Comparison of ENCODE assay signal across 8 cellular contexts in genomic region chr15:43749690-43750345, GRCh38. TPM values are rescaled to one million over a fixed set of nuclear protein-coding genes. Genes with fewer than 3 reads are reported as not detected.
DNase-seq lines count a peak whose midpoint lies in the region; ATAC-seq and TF ChIP-seq lines count a peak whose summit lies in the region.
"Had no signal": no experiment of that assay in that cellular context is flagged by ENCODE, and none has a peak within 500 bp of the region (broad histone marks: within the 10 kb centered on the region; RNA-seq: fewer than 3 reads in every experiment).

No MANE protein-coding gene starts in this region.

- 0 out of 2 replicates have a peak, but pooled peaks cover 2% of the 10 kb centered on the region for H3K4me1 ChIP-seq in HUES64 (ENCODE audit: insufficient read depth, low read length)
- H3K4me1 ChIP-seq in adipocyte (ENCODE audit: control insufficient read depth, insufficient read depth, low read length) = peaks cover 20% of the 10 kb centered on the region
- H3K4me1 ChIP-seq in gastrocnemius medialis = peaks cover 20 to 26% of the 10 kb centered on the region in 2 donors
- H3K4me1 ChIP-seq in esophagus muscularis mucosa = peaks cover 39 to 69% (median 61%) of the 10 kb centered on the region in 4 donors

- DNase-seq in adipocyte (ENCODE audit: low read depth) (no peak), gastrocnemius medialis (no peak), brain microvascular endothelial cell (no peak), esophagus muscularis mucosa (ENCODE audit: extremely low spot score) (no peak)
- DNase-seq: pancreas had no signal

- in situ Hi-C loops in gastrocnemius medialis (cut with MboI; ENCODE audit: low sequenced_read_pairs in 4 of 4) (no loop called here), brain microvascular endothelial cell (cut with HindIII; ENCODE audit: low pct_ligation_motif_present, low sequenced_read_pairs) (no loop called here)

- H3K9me3 ChIP-seq in HUES64 (ENCODE audit: insufficient read depth, low read depth, low read length) (no peaks in the 10 kb centered on the region), adipocyte (ENCODE audit: control insufficient read depth, low read length) (no peaks in the 10 kb centered on the region), gastrocnemius medialis (no peaks in the 10 kb centered on the region), esophagus muscularis mucosa (no peaks in the 10 kb centered on the region)
- H3K9me3 ChIP-seq: pancreas had no signal

- WGBS in HUES64 = 90% methylated on average over 7 of the region's 12 CpGs
- WGBS in esophagus muscularis mucosa = 60% methylated on average over 12 of the region's 12 CpGs

- H3K27ac ChIP-seq in HUES64 (ENCODE audit: low read depth, low read length) (no peak overlapping the region), gastrocnemius medialis (peak overlapping the region in 3 of 4 donors; percentile 3 to 34 (median 27)), brain microvascular endothelial cell (no peak overlapping the region), esophagus muscularis mucosa (replicated peaks in 1 of 4) (peak overlapping the region in 1 of 4 donors; percentile 49)

- intact Hi-C loops in gastrocnemius medialis (cut with DNase I; ENCODE audit: low total_unique reads) (no loop called here), esophagus muscularis mucosa (cut with DNase I) (no loop called here)

- TF ChIP-seq CTCF in gastrocnemius medialis (IDR thresholded peaks at IDR 0.05 in 4 of 5, conservative IDR thresholded peaks at IDR 0.05 in 1 of 5) (no peak), brain microvascular endothelial cell (IDR thresholded peaks at IDR 0.05; ENCODE audit: low read depth, low read length, missing control alignments) (no peak), esophagus muscularis mucosa (IDR thresholded peaks at IDR 0.05) (no peak)

- TF ChIP-seq POLR2A in gastrocnemius medialis (IDR thresholded peaks at IDR 0.05) = no peak
- TF ChIP-seq POLR2A in esophagus muscularis mucosa (IDR thresholded peaks at IDR 0.05; ENCODE audit: low read depth) = no peak

- ATAC-seq in GM19438 (IDR thresholded peaks at IDR 0.05; ENCODE audit: low read depth, unreplicated experiment) (peak; percentile 42), gastrocnemius medialis (no peak), HG03025 (IDR thresholded peaks at IDR 0.05; ENCODE audit: low FRiP score, unreplicated experiment) (no peak)

- H3K36me3 ChIP-seq in HUES64 (ENCODE audit: insufficient read depth, low read length) = peaks cover 47% of the 10 kb centered on the region
- peaks cover 25% of the 10 kb centered on the region for H3K36me3 ChIP-seq in adipocyte (ENCODE audit: control insufficient read depth, insufficient read depth, low read length, severe bottlenecking)
- peaks cover 0 to 25% of the 10 kb centered on the region in 2 donors for H3K36me3 ChIP-seq in gastrocnemius medialis
- H3K36me3 ChIP-seq in brain microvascular endothelial cell (replicated peaks) = peaks cover 9% of the 10 kb centered on the region
- peaks cover 5 to 28% (median 17%) of the 10 kb centered on the region in 4 donors for H3K36me3 ChIP-seq in esophagus muscularis mucosa

- no peak overlapping the region for H3K9ac ChIP-seq in HUES64 (ENCODE audit: low read depth, low read length)
- H3K9ac ChIP-seq in adipocyte (ENCODE audit: low read length) = peak overlapping the region; percentile 49

- peak overlapping the region; percentile 19; the same call in 1 of the 2 replicates for H3K4me3 ChIP-seq in HUES64 (ENCODE audit: low read length)
- H3K4me3 ChIP-seq in adipocyte (ENCODE audit: low read length) = peak overlapping the region; percentile 70
- H3K4me3 ChIP-seq in gastrocnemius medialis = peak overlapping the region in 1 of 4 donors; percentile 18
- no peak overlapping the region for H3K4me3 ChIP-seq in brain microvascular endothelial cell (ENCODE audit: low read depth, low read length)
- H3K4me3 ChIP-seq in esophagus muscularis mucosa = peak overlapping the region in 2 of 4 donors; percentile 2 to 15

- H3K27me3 ChIP-seq in HUES64 (ENCODE audit: insufficient read depth, low read length) = no peaks in the 10 kb centered on the region
- H3K27me3 ChIP-seq in adipocyte (replicated peaks; ENCODE audit: control insufficient read depth, insufficient read depth, low read length) = no peaks in the 10 kb centered on the region
- no peaks in the 10 kb centered on the region for H3K27me3 ChIP-seq in gastrocnemius medialis
- H3K27me3 ChIP-seq in brain microvascular endothelial cell (replicated peaks) = no peaks in the 10 kb centered on the region
- no peaks in the 10 kb centered on the region for H3K27me3 ChIP-seq in esophagus muscularis mucosa
- H3K27me3 ChIP-seq: pancreas had no signal

- no peak for TF ChIP-seq EP300 in esophagus muscularis mucosa (IDR thresholded peaks at IDR 0.05)

RNA-seq across cellular contexts. Expression of gene PDIA3, which starts 3.6 kb away (rescaled TPM):
- 398 TPM for polyA plus RNA-seq in HUES64 (2013, experiment 1 of 2)
- polyA plus RNA-seq in HUES64 (2013, experiment 2 of 2) = 402 TPM
- total RNA-seq in gastrocnemius medialis (10 to 100 TPM; 26.6 to 45.1 (median 30.3) TPM), esophagus muscularis mucosa (100 to 1,000 TPM in 2 of 4 donors, 10 to 100 TPM in 2; 70.6 to 256 (median 101) TPM)

RNA-seq across cellular contexts. Expression of gene ELL3, which starts 26.9 kb away (rescaled TPM):
- 2.4 TPM for polyA plus RNA-seq in HUES64 (2013, experiment 1 of 2)
- 2.9 TPM for polyA plus RNA-seq in HUES64 (2013, experiment 2 of 2)
- 1 to 10 TPM; 2.1 to 6.3 (median 2.6) TPM for total RNA-seq in gastrocnemius medialis
- 1 to 10 TPM; 3.0 to 7.7 (median 4.1) TPM for total RNA-seq in esophagus muscularis mucosa

RNA-seq across cellular contexts. Expression of gene SERF2, which starts 42.3 kb away (rescaled TPM):
- 576 TPM for polyA plus RNA-seq in HUES64 (2013, experiment 1 of 2)
- 606 TPM for polyA plus RNA-seq in HUES64 (2013, experiment 2 of 2)
- total RNA-seq in gastrocnemius medialis (100 to 1,000 TPM; 491 to 646 (median 617) TPM), esophagus muscularis mucosa (100 to 1,000 TPM; 625 to 874 (median 721) TPM)

RNA-seq across cellular contexts. Expression of gene SERINC4, which starts 50.2 kb away (rescaled TPM):
- not detected for polyA plus RNA-seq in HUES64 (2013, experiment 1 of 2)
- polyA plus RNA-seq in HUES64 (2013, experiment 2 of 2) = not detected
- under 1 TPM in 3 of 4 donors, not detected in 1; 0.18 to 0.82 (median 0.29) TPM for total RNA-seq in gastrocnemius medialis
- total RNA-seq in esophagus muscularis mucosa = not detected

RNA-seq across cellular contexts. Expression of gene HYPK, which starts 50.6 kb away (rescaled TPM):
- 11.9 TPM for polyA plus RNA-seq in HUES64 (2013, experiment 1 of 2)
- polyA plus RNA-seq in HUES64 (2013, experiment 2 of 2) = 8.7 TPM
- total RNA-seq in gastrocnemius medialis = 10 to 100 TPM; 19.5 to 33.9 (median 24.7) TPM
- 10 to 100 TPM in 1 of 4 donors, 1 to 10 TPM in 3; 4.8 to 12.0 (median 9.4) TPM for total RNA-seq in esophagus muscularis mucosa

Comparison
In these comparisons a context has a peak if more than half of its experiments do, and no peak if none do; other contexts are left out.
1. H3K27ac ChIP-seq: peak in gastrocnemius medialis (3 of 4); none in HUES64 (single experiment) and brain microvascular endothelial cell (single experiment).